In genomic region chr6:35181933-35182612, GRCh38 we compare ENCODE assay signal across 10 cellular contexts. TPM values are rescaled to one million over a fixed set of nuclear protein-coding genes. Genes with fewer than 3 reads are reported as not detected.
DNase-seq lines count a peak whose midpoint lies in the region; ATAC-seq and TF ChIP-seq lines count a peak whose summit lies in the region.
"Had no signal": no experiment of that assay in that cellular context is flagged by ENCODE, and none has a peak within 500 bp of the region (broad histone marks: within the 10 kb centered on the region; RNA-seq: fewer than 3 reads in every experiment).

No MANE protein-coding gene starts in this region.

- in situ Hi-C loops in IMR-90 (cut with MboI; ENCODE audit: low sequenced_read_pairs): no loop called here
- in situ Hi-C loops in mammary epithelial cell (cut with MboI; ENCODE audit: low sequenced_read_pairs in 2 of 2): no loop called here

- H3K27ac ChIP-seq in IMR-90 (ENCODE audit: insufficient read depth, low read length) (peak overlapping the region; percentile 30; the same call in 1 of the 2 replicates), mammary epithelial cell (ENCODE audit: insufficient read depth, low read depth, low read length) (no peak overlapping the region)

- H2AK9ac ChIP-seq in IMR-90 (replicated peaks; ENCODE audit: low read depth, low read length, poor library complexity): peak overlapping the region; percentile 72

- H3K4me1 Mint-ChIP-seq in stimulated activated memory B cell treated with anti-CD40 and anti-IgM and Interleukin-4, amounts not matched to agents 10 μg/mL and 1 μg/mL and 100 μg/mL, for 72 hours: no peaks in the 10 kb centered on the region

- no peak overlapping the region for H3K4me3 Mint-ChIP-seq in stimulated activated memory B cell treated with anti-CD40 and anti-IgM and Interleukin-4, amounts not matched to agents 10 μg/mL and 1 μg/mL and 100 μg/mL, for 72 hours
- H3K4me3 Mint-ChIP-seq: CD8-positive, alpha-beta memory T cell had no signal

- H3K4me3 ChIP-seq in IMR-90 (ENCODE audit: insufficient read depth, low read depth, low read length): no peak overlapping the region
- H3K4me3 ChIP-seq in mammary epithelial cell (replicated peaks in 1 of 3; ENCODE audit: insufficient read depth in 1 of 3, low read depth in 2 of 3, low read length in 3 of 3): no peak overlapping the region

- H3K27ac Mint-ChIP-seq in stimulated activated memory B cell treated with anti-CD40 and anti-IgM and Interleukin-4, amounts not matched to agents 10 μg/mL and 1 μg/mL and 100 μg/mL, for 72 hours: no peak overlapping the region

- H3K79me2 ChIP-seq in mammary epithelial cell (ENCODE audit: insufficient read depth, low read length): no peaks in the 10 kb centered on the region

- BruUV-seq in IMR-90 (replicated peaks; lab: Mats Ljungman, UMichigan) (no TSS peak), mammary epithelial cell (replicated peaks; lab: Mats Ljungman, UMichigan) (no TSS peak)

- H2AFZ ChIP-seq in IMR-90 (replicated peaks; ENCODE audit: low read length, poor library complexity) (peak overlapping the region; percentile 74), mammary epithelial cell (ENCODE audit: low read depth, low read length) (peak overlapping the region; percentile 58)

- no peaks in the 10 kb centered on the region for H3K36me3 Mint-ChIP-seq in stimulated activated memory B cell treated with anti-CD40 and anti-IgM and Interleukin-4, amounts not matched to agents 10 μg/mL and 1 μg/mL and 100 μg/mL, for 72 hours
- H3K36me3 Mint-ChIP-seq: CD8-positive, alpha-beta memory T cell had no signal

- H3K23ac ChIP-seq in IMR-90 (ENCODE audit: low read depth, low read length): peak overlapping the region; percentile 77

- H3K79me1 ChIP-seq in IMR-90 (ENCODE audit: low read depth in 1 of 2, low read length in 2 of 2): 0 out of 4 replicates have a peak, but pooled peaks cover 0 to 2% of the 10 kb centered on the region in 2 experiments

- peak overlapping the region; percentile 82; the same call in 1 of the 3 replicates for H2BK15ac ChIP-seq in IMR-90 (ENCODE audit: low read depth, low read length)

- ATAC-seq in IMR-90 (ENCODE audit: low read depth): peak; percentile 37
- ATAC-seq in stimulated activated memory B cell treated with anti-CD40 and anti-IgM and Interleukin-4, amounts not matched to agents 10 μg/mL and 1 μg/mL and 100 μg/mL, for 72 hours: no peak
- no peak for ATAC-seq in HG03045 (IDR thresholded peaks at IDR 0.05; ENCODE audit: unreplicated experiment)

- H3K36me3 ChIP-seq in IMR-90 (ENCODE audit: control insufficient read depth, insufficient read depth, low read length) (no peaks in the 10 kb centered on the region), mammary epithelial cell (ENCODE audit: insufficient read depth, low read length) (no peaks in the 10 kb centered on the region)

- no peak for TF ChIP-seq RAD21 in IMR-90 (IDR thresholded peaks at IDR 0.05; ENCODE audit: low read length)

- POLR2A ChIA-PET in IMR-90 (lab: Charles Lee; ENCODE audit: unreplicated experiment): no interaction called here

- peak overlapping the region; percentile 72; the same call in 1 of the 2 replicates for H3K14ac ChIP-seq in IMR-90 (replicated peaks; ENCODE audit: low read depth, low read length)

- H3K4me2 ChIP-seq in IMR-90 (ENCODE audit: low read depth, low read length) (peak overlapping the region; percentile 67; the same call in 1 of the 2 replicates), mammary epithelial cell (ENCODE audit: insufficient read depth, low read depth, low read length) (peak overlapping the region; percentile 59)

- peak overlapping the region; percentile 71 for H2BK5ac ChIP-seq in IMR-90 (ENCODE audit: low read depth, low read length, poor library complexity, severe bottlenecking)

- peak overlapping the region; percentile 86 for H3K18ac ChIP-seq in IMR-90 (ENCODE audit: low read depth, low read length)

- H3K9me3 Mint-ChIP-seq in stimulated activated memory B cell treated with anti-CD40 and anti-IgM and Interleukin-4, amounts not matched to agents 10 μg/mL and 1 μg/mL and 100 μg/mL, for 72 hours: no peaks in the 10 kb centered on the region
- H3K9me3 Mint-ChIP-seq: CD8-positive, alpha-beta memory T cell had no signal

- peak overlapping the region; percentile 75 for H2BK20ac ChIP-seq in IMR-90 (ENCODE audit: low read depth, low read length)

- H4K8ac ChIP-seq in IMR-90 (ENCODE audit: low read depth in 2 of 2, low read length in 2 of 2): peak overlapping the region; percentile 54 to 88; a peak in 3 of 4 replicates

- H2BK120ac ChIP-seq in IMR-90 (ENCODE audit: low read depth, low read length): peak overlapping the region; percentile 84

- H3K4ac ChIP-seq in IMR-90 (ENCODE audit: low read depth, low read length): peak overlapping the region; percentile 88

- intact Hi-C loops in IMR-90 (cut with micrococcal nuclease) (no loop called here), mammary epithelial cell (cut with micrococcal nuclease) (no loop called here)

- dilution Hi-C loops in IMR-90 (cut with HindIII; ENCODE audit: low sequenced_read_pairs, unreplicated experiment) (no loop called here), mammary epithelial cell (cut with HindIII; ENCODE audit: low sequenced_read_pairs) (no loop called here)

- H4K5ac ChIP-seq in IMR-90 (ENCODE audit: low read depth, low read length): peak overlapping the region; percentile 85

- TF ChIP-seq POLR2A in IMR-90 (IDR thresholded peaks at IDR 0.05; ENCODE audit: low read depth, low read length): no peak

- DNase-seq in A172 (ENCODE audit: low spot score) (peak; percentile 32), IMR-90 (peak; percentile 61), mammary epithelial cell (peak; percentile 72), left kidney (ENCODE audit: low read depth, low spot score) (peak; percentile 63), NCI-H1092 (lab: John Stamatoyannopoulos, UW) (no peak), globus pallidus (ENCODE audit: low spot score) (no peak)
- DNase-seq: activated gamma-delta T cell treated with Interleukin-2 at 50 U/mL for 16 hours; CD8-positive, alpha-beta memory T cell had no signal

- 23% methylated on average over 35 of the region's 55 CpGs; no CpG with 5 or more reads in 1 of the 2 experiments for WGBS in IMR-90 (ENCODE audit: extremely low coverage in 2 of 2, insufficient read length in 1 of 2), 2 experiments
- 4% methylated on average over 5 of the region's 55 CpGs for WGBS in mammary epithelial cell (ENCODE audit: low coverage, missing lambda C conversion rate)

- H2AK5ac ChIP-seq in IMR-90 (ENCODE audit: low read depth, low read length): peak overlapping the region; percentile 41

- peak overlapping the region; percentile 94 for H4K91ac ChIP-seq in IMR-90 (ENCODE audit: insufficient read depth, low read depth, low read length)

- H3K9ac ChIP-seq in IMR-90 (ENCODE audit: low read depth, low read length): no peak overlapping the region
- no peak overlapping the region for H3K9ac ChIP-seq in mammary epithelial cell (ENCODE audit: insufficient read depth, low read length)

- CTCF ChIA-PET in IMR-90 (lab: Yijun Ruan, JAX): no interaction called here
- CTCF ChIA-PET in mammary epithelial cell (lab: Charles Lee; ENCODE audit: low non-redundant PET): no interaction called here

- H3K56ac ChIP-seq in IMR-90 (ENCODE audit: extremely low read depth, insufficient read depth, low read length): no peak overlapping the region

- H3K4me1 ChIP-seq in IMR-90 (ENCODE audit: control insufficient read depth, insufficient read depth, low read length): peaks cover 39% of the 10 kb centered on the region
- H3K4me1 ChIP-seq in mammary epithelial cell (ENCODE audit: insufficient read depth, low read length): peaks cover 17% of the 10 kb centered on the region

- TF ChIP-seq CTCF in IMR-90 (conservative IDR thresholded peaks at IDR 0.05; ENCODE audit: low read depth, low read length) (no peak), mammary epithelial cell (conservative IDR thresholded peaks at IDR 0.05 in 1 of 2, IDR thresholded peaks at IDR 0.05 in 1 of 2; ENCODE audit: extremely low read depth in 1 of 2, insufficient read depth in 1 of 2, low read depth in 1 of 2, low read length in 2 of 2) (no peak)

- H3K9me3 ChIP-seq in IMR-90 (ENCODE audit: control insufficient read depth, insufficient read depth, low read length): no peaks in the 10 kb centered on the region
- no peaks in the 10 kb centered on the region for H3K9me3 ChIP-seq in mammary epithelial cell (replicated peaks; ENCODE audit: insufficient read depth, low read length)

- H3K27me3 ChIP-seq in IMR-90 (ENCODE audit: control insufficient read depth, insufficient read depth, low read length) (no peaks in the 10 kb centered on the region), mammary epithelial cell (ENCODE audit: insufficient read depth, low read length) (no peaks in the 10 kb centered on the region)

- peaks cover 25% of the 10 kb centered on the region for H3K27me3 Mint-ChIP-seq in stimulated activated memory B cell treated with anti-CD40 and anti-IgM and Interleukin-4, amounts not matched to agents 10 μg/mL and 1 μg/mL and 100 μg/mL, for 72 hours

- H4K20me1 ChIP-seq in IMR-90 (ENCODE audit: insufficient read depth, low read length) (no peaks in the 10 kb centered on the region), mammary epithelial cell (ENCODE audit: insufficient read depth, low read length) (no peaks in the 10 kb centered on the region)

- H3K9me1 ChIP-seq in IMR-90 (ENCODE audit: insufficient read depth, low read length): peaks cover 27% of the 10 kb centered on the region

TF ChIP-seq in IMR-90, 13 proteins besides CTCF, POLR2A, EP300 and RAD21:
- TF ChIP-seq MAZ (IDR thresholded peaks at IDR 0.05; ENCODE audit: borderline replicate concordance, low read depth, low read length) (0 out of 2 replicates have a peak, but pooled peaks have one; percentile 33), CEBPB (IDR thresholded peaks at IDR 0.05; ENCODE audit: low read depth, low read length) (no peak), FOS (IDR thresholded peaks at IDR 0.05; ENCODE audit: low read depth, low read length) (peak; percentile 44; the same call in 1 of the 2 replicates)

RNA-seq across cellular contexts. Expression of gene SCUBE3, which starts 31.7 kb away (rescaled TPM):
- total RNA-seq in A172 (2014; rRNA removed; shearing (Covaris generic)): 0.69 and 0.88 TPM in 2 replicates
- total RNA-seq in IMR-90 (2012; rRNA removed): 19.9 and 21.1 TPM in 2 replicates
- 41.5 and 45.5 TPM in 2 replicates for polyA plus RNA-seq in IMR-90 (2012; rRNA removed)
- 24.2 and 25.6 TPM in 2 replicates for polyA plus RNA-seq in IMR-90 (2012; cell fraction: cytosol; rRNA removed)
- polyA plus RNA-seq in IMR-90 (2012; cell fraction: nucleus; rRNA removed; ENCODE audit: low replicate concordance): 53.9 and 65.7 TPM in 2 replicates
- total RNA-seq in mammary epithelial cell: under 1 TPM; under 0.01 to 0.19 TPM
- polyA plus RNA-seq in mammary epithelial cell: 0.06 TPM
- polyA minus RNA-seq in mammary epithelial cell: not detected

RNA-seq across cellular contexts. Expression of gene TCP11, which starts 40.9 kb away (rescaled TPM):
- total RNA-seq in A172 (2014; rRNA removed; shearing (Covaris generic)): not detected in 2 replicates
- total RNA-seq in IMR-90 (2012; rRNA removed): 0.36 and 0.56 TPM in 2 replicates
- 0.30 and 0.34 TPM in 2 replicates for polyA plus RNA-seq in IMR-90 (2012; rRNA removed)
- polyA plus RNA-seq in IMR-90 (2012; cell fraction: cytosol; rRNA removed): 0.16 TPM in 1 of 2 replicates, not detected in the other
- 0.09 and 0.11 TPM in 2 replicates for polyA plus RNA-seq in IMR-90 (2012; cell fraction: nucleus; rRNA removed; ENCODE audit: low replicate concordance)
- not detected for total RNA-seq in mammary epithelial cell
- polyA plus RNA-seq in mammary epithelial cell: not detected
- not detected for polyA minus RNA-seq in mammary epithelial cell
- total RNA-seq: CD8-positive, alpha-beta memory T cell had no signal
- polyA plus RNA-seq: CD8-positive, alpha-beta memory T cell had no signal

Comparison
In these comparisons a context has a peak if more than half of its experiments do, and no peak if none do; other contexts are left out.
1. DNase-seq: peak in A172 (single experiment), IMR-90 (single experiment), mammary epithelial cell (single experiment) and left kidney (single experiment); none in NCI-H1092 (single experiment) and globus pallidus (single experiment).
2. RNA of gene SCUBE3, which starts 31.7 kb away (total RNA-seq): 19.9 to 21.1 TPM in IMR-90; 0.69 to 0.88 TPM in A172 and under 0.01 to 0.19 TPM in mammary epithelial cell; every median in the first group is over 10 times any median in the second.